2 cellular contexts compared by ENCODE assay signal in the genomic region with DNA sequence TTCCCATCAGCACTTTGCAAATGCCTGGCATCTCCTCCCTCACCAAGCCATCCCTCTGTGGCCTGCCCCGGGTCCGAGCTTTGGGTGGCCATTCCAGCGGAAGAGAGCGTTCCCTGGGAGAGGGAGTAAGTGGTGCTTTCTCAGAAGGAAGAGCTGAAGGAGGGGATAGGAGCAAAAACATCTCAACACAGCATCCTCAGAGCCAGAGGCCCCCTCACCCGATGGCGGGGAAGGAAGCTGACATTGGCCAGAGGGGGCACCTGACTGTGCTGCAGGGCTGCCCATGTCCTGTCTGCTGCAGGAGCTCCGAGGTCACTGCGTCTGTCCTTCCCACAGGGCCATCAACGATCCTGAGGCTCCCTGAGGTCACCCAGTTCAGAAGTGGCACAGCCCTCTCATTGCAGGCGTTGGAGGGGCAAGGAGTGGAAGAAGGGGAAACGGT.
TF ChIP-seq lines count a peak whose summit lies in the region.

No MANE protein-coding gene starts in this region.

TF ChIP-seq in A549, 52 proteins besides CTCF, POLR2A, EP300 and RAD21 (continued from another document):
- TF ChIP-seq HMGXB4 (CRISPR knock-in tag; IDR thresholded peaks at IDR 0.05; ENCODE audit: borderline replicate concordance) (no peak), HOXB5 (CRISPR knock-in tag; IDR thresholded peaks at IDR 0.05) (no peak), ATOH8 (CRISPR knock-in tag; IDR thresholded peaks at IDR 0.05; ENCODE audit: low read depth) (no peak), KDM1A (IDR thresholded peaks at IDR 0.05; ENCODE audit: low read depth) (no peak), MAFK (IDR thresholded peaks at IDR 0.05; ENCODE audit: partially characterized antibody) (no peak), POLR2AphosphoS2 (conservative IDR thresholded peaks at IDR 0.05; ENCODE audit: low read length) (no peak), FOSL2 (IDR thresholded peaks at IDR 0.05) (no peak), FOSL2 (CRISPR knock-in tag; IDR thresholded peaks at IDR 0.05) (no peak), MAZ (IDR thresholded peaks at IDR 0.05; ENCODE audit: borderline replicate concordance, low read depth, low read length) (no peak), ZFP36 (IDR thresholded peaks at IDR 0.05; ENCODE audit: borderline replicate concordance, partially characterized antibody) (no peak), ZSCAN20 (CRISPR knock-in tag; IDR thresholded peaks at IDR 0.05) (no peak), NFE2L2 (conservative IDR thresholded peaks at IDR 0.05; ENCODE audit: low read length) (no peak)

TF ChIP-seq in WTC11, 78 proteins besides CTCF, POLR2A, EP300 and RAD21 (continued from another document):
- no peak for TF ChIP-seq ZBTB21 (CRISPR knock-in tag; IDR thresholded peaks at IDR 0.05; ENCODE audit: borderline replicate concordance)
- no peak for TF ChIP-seq GABPB1 (CRISPR knock-in tag; IDR thresholded peaks at IDR 0.05)
- no peak for TF ChIP-seq ZNF512 (CRISPR knock-in tag; IDR thresholded peaks at IDR 0.05; ENCODE audit: borderline replicate concordance)
- no peak for TF ChIP-seq MYBL2 (CRISPR knock-in tag; IDR thresholded peaks at IDR 0.05)
- no peak for TF ChIP-seq PRRX2 (CRISPR knock-in tag; IDR thresholded peaks at IDR 0.05)
- TF ChIP-seq KAT7 (CRISPR knock-in tag; IDR thresholded peaks at IDR 0.05; ENCODE audit: borderline replicate concordance) = no peak
- TF ChIP-seq ZNF232 (CRISPR knock-in tag; IDR thresholded peaks at IDR 0.05) = no peak
- no peak for TF ChIP-seq SOX15 (CRISPR knock-in tag; IDR thresholded peaks at IDR 0.05)
- no peak for TF ChIP-seq ZNF121 (CRISPR knock-in tag; IDR thresholded peaks at IDR 0.05)
- no peak for TF ChIP-seq ZNF423 (CRISPR knock-in tag; IDR thresholded peaks at IDR 0.05)
TF ChIP-seq in WTC11: peak in this region for 0.
